9 cellular contexts compared by ENCODE assay signal in genomic region chr5:318341-318897, GRCh38. TPM values are rescaled to one million over a fixed set of nuclear protein-coding genes. Genes with fewer than 3 reads are reported as not detected.
A peak's percentile ranks its signal among the peaks of the same experiment; 100 is the strongest.
DNase-seq lines count a peak whose midpoint lies in the region; ATAC-seq and TF ChIP-seq lines count a peak whose summit lies in the region.
"Had no signal": no experiment of that assay in that cellular context is flagged by ENCODE, and none has a peak within 500 bp of the region (broad histone marks: within the 10 kb centered on the region; RNA-seq: fewer than 3 reads in every experiment).

No MANE protein-coding gene starts in this region.

- H3K4me3 ChIP-seq in AG10803 (ENCODE audit: low read length): no peak overlapping the region
- H3K4me3 ChIP-seq: thoracic aorta had no signal

- DNase-seq in AG10803 (ENCODE audit: low read depth) (peak; percentile 71), GM20000 (ENCODE audit: low spot score) (peak; percentile 41), RPMI7951 (ENCODE audit: low read depth) (peak; percentile 70), glomerular visceral epithelial cell (ENCODE audit: extremely low spot score) (peak; percentile 94), Right ventricle myocardium inferior (ENCODE audit: missing footprints) (no peak), NCI-H2081 treated with DMSO at 0.1 percent for 48 hours (lab: John Stamatoyannopoulos, UW) (no peak), NCI-H1105 treated with DMSO at 0.1 percent for 48 hours (lab: John Stamatoyannopoulos, UW) (no peak)
- no peak for DNase-seq in stimulated activated CD4-positive, alpha-beta T cell treated with anti-CD3 and anti-CD28 coated beads, Interleukin-4, amount 100 ng/mL, for 4 hours

- no peak for ATAC-seq in Right ventricle myocardium inferior

- intact Hi-C loops in Right ventricle myocardium inferior (cut with DNase I): loop anchor here (10.0 kb wide), 1 partner anchor 116 kb away; no protein-coding TSS in a partner anchor

- TF ChIP-seq CTCF in AG10803 (conservative IDR thresholded peaks at IDR 0.05; ENCODE audit: low read length) (peak; percentile 14; the same call in 1 of the 2 replicates), GM20000 (IDR thresholded peaks at IDR 0.05; ENCODE audit: extremely low read depth, missing control alignments) (no peak)

RNA-seq across cellular contexts. Expression of gene AHRR, which starts 3.1 kb away (rescaled TPM):
- total RNA-seq in RPMI7951 (2014; rRNA removed; shearing (Covaris generic)): 51.8 and 62.2 TPM in 2 replicates
- 2.1 TPM for total RNA-seq in Right ventricle myocardium inferior

RNA-seq across cellular contexts. Expression of gene PDCD6, which starts 47.0 kb away (rescaled TPM):
- total RNA-seq in RPMI7951 (2014; rRNA removed; shearing (Covaris generic)): 147 and 158 TPM in 2 replicates
- 34.4 TPM for total RNA-seq in Right ventricle myocardium inferior

Comparison
In these comparisons a context has a peak if more than half of its experiments do, and no peak if none do; other contexts are left out.
1. DNase-seq: peak in AG10803 (single experiment), GM20000 (single experiment), RPMI7951 (single experiment) and glomerular visceral epithelial cell (single experiment); none in Right ventricle myocardium inferior (single experiment), NCI-H2081 treated with DMSO at 0.1 percent for 48 hours (single experiment), NCI-H1105 treated with DMSO at 0.1 percent for 48 hours (single experiment) and stimulated activated CD4-positive, alpha-beta T cell treated with anti-CD3 and anti-CD28 coated beads, Interleukin-4, amount 100 ng/mL, for 4 hours (0 of 2).
2. RNA of gene AHRR, which starts 3.1 kb away (total RNA-seq): 51.8 to 62.2 TPM in RPMI7951; 2.1 TPM in Right ventricle myocardium inferior (single experiment); every median in the first group is over 10 times any median in the second.